In the genomic region with DNA sequence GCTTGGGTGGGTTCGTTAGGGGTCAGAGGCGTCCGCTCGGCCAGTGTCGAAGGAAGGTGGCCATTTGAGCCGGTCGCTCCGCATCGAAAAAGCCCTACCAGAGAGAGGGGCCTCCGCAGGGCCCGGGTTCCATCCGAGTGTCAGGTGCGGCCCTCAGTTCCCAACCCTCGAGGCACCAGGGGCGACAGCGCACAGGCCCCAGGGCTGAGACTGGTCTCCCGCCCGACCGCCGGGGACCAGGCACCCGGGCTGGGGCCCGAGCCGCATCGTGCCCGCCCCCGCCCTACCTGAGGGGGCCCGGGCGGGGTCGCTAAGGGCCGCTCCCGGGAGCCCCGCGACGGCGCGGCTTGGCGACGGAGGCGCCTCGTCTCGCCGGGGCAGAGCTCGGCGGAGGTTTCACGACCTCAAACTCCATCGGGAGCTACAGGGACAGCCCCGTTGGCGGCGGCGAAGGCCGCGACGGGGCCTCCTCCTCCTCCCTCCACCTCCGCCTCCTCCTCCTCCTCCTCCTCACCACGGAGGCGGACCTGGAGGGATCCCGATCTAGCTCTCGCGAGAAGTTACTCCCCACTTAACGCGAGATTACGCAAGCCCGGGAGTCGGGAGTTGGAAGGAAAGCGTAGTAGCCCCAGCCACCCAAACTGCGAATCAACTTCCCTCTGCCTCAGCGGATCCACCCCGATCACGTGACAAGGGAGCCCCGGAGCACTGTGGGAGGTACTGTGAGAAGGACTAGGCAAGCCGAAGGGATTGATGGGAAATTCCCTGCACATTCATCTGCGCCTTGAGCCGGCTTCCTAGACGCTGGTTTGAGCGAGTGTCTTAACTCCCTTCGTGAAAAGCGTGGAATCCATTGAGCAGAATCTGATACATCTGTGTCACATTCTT, we compare ENCODE assay signal across 8 cellular contexts. TPM values are rescaled to one million over a fixed set of nuclear protein-coding genes. Genes with fewer than 3 reads are reported as not detected.
DNase-seq lines count a peak whose midpoint lies in the region; ATAC-seq and TF ChIP-seq lines count a peak whose summit lies in the region.

A gene with protein sequence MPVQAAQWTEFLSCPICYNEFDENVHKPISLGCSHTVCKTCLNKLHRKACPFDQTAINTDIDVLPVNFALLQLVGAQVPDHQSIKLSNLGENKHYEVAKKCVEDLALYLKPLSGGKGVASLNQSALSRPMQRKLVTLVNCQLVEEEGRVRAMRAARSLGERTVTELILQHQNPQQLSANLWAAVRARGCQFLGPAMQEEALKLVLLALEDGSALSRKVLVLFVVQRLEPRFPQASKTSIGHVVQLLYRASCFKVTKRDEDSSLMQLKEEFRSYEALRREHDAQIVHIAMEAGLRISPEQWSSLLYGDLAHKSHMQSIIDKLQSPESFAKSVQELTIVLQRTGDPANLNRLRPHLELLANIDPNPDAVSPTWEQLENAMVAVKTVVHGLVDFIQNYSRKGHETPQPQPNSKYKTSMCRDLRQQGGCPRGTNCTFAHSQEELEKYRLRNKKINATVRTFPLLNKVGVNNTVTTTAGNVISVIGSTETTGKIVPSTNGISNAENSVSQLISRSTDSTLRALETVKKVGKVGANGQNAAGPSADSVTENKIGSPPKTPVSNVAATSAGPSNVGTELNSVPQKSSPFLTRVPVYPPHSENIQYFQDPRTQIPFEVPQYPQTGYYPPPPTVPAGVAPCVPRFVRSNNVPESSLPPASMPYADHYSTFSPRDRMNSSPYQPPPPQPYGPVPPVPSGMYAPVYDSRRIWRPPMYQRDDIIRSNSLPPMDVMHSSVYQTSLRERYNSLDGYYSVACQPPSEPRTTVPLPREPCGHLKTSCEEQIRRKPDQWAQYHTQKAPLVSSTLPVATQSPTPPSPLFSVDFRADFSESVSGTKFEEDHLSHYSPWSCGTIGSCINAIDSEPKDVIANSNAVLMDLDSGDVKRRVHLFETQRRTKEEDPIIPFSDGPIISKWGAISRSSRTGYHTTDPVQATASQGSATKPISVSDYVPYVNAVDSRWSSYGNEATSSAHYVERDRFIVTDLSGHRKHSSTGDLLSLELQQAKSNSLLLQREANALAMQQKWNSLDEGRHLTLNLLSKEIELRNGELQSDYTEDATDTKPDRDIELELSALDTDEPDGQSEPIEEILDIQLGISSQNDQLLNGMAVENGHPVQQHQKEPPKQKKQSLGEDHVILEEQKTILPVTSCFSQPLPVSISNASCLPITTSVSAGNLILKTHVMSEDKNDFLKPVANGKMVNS (minus strand): TSS at position 537 of the 888 bp plus-strand sequence. CDS start 7,850 bp downstream, outside the sequence.

- H3K4me3 Mint-ChIP-seq in natural killer cell: peak within 1 kb of the TSS; percentile 93

- H3K27ac Mint-ChIP-seq in natural killer cell: peak within 1 kb of the TSS; percentile 94 to 96

- H3K27me3 Mint-ChIP-seq in natural killer cell (ENCODE audit: low read depth in 2 of 2): no peaks in the 10 kb centered on the region

- no peak for TF ChIP-seq CTCF in natural killer cell (IDR thresholded peaks at IDR 0.05)

- no peaks in the 10 kb centered on the region for H3K9me3 Mint-ChIP-seq in natural killer cell

- H3K4me3 ChIP-seq in H7 (ENCODE audit: insufficient read depth, low read depth, low read length): peak within 1 kb of the TSS; percentile 71

- no peaks in the 10 kb centered on the region; the same call in 1 of the 2 replicates for H3K36me3 ChIP-seq in H7 (replicated peaks; ENCODE audit: control insufficient read depth, insufficient read depth, low read length)

- H3K4me1 Mint-ChIP-seq in natural killer cell: peaks cover 16 to 22% of the 10 kb centered on the region in 2 donors

- intact Hi-C loops in natural killer cell (cut with micrococcal nuclease): loop anchor here (1.0 to 2.0 kb wide), 4 partner anchors 8 to 86 kb away; a partner anchor contains a TSS

- no peaks in the 10 kb centered on the region for H3K36me3 Mint-ChIP-seq in natural killer cell

- DNase-seq in ELR (ENCODE audit: low read depth): peak; percentile 100
- DNase-seq in H7: peak; percentile 91
- DNase-seq in M059J (ENCODE audit: low read depth): peak; percentile 100
- peak; percentile 99 for DNase-seq in SHP77 (lab: John Stamatoyannopoulos, UW)
- peak; percentile 93 for DNase-seq in activated effector memory CD4-positive, alpha-beta T cell treated with Interleukin-2 at 50 U/mL for 16 hours
- DNase-seq in fibroblast of peridontal ligament (ENCODE audit: extremely low read depth): peak; percentile 100
- peak; percentile 93 for DNase-seq in natural killer cell
- DNase-seq in stimulated activated naive CD4-positive, alpha-beta T cell treated with Interleukin-2 at 50 U/mL for 16 hours (lab: John Stamatoyannopoulos, UW): peak; percentile 97

- ATAC-seq in natural killer cell: peak; percentile 88 to 96 (median 92)

- no peaks in the 10 kb centered on the region for H3K27me3 ChIP-seq in H7 (ENCODE audit: control insufficient read depth, insufficient read depth, low read length)

RNA-seq across cellular contexts. Expression of the gene that starts here (rescaled TPM):
- 21.6 and 28.0 TPM in 2 replicates for total RNA-seq in H7 (2014; rRNA removed; shearing (Covaris generic))
- 40.1 and 52.7 TPM in 2 replicates for total RNA-seq in M059J (2014; rRNA removed; shearing (Covaris generic))
- total RNA-seq in natural killer cell: 10 to 100 TPM; 74.0 to 78.8 (median 77.3) TPM

Comparison
In these comparisons a context has a peak if more than half of its experiments do, and no peak if none do; other contexts are left out.
1. Peak in every context shown above with its lines: DNase-seq, ATAC-seq and H3K4me3 ChIP-seq.